In the genomic region with DNA sequence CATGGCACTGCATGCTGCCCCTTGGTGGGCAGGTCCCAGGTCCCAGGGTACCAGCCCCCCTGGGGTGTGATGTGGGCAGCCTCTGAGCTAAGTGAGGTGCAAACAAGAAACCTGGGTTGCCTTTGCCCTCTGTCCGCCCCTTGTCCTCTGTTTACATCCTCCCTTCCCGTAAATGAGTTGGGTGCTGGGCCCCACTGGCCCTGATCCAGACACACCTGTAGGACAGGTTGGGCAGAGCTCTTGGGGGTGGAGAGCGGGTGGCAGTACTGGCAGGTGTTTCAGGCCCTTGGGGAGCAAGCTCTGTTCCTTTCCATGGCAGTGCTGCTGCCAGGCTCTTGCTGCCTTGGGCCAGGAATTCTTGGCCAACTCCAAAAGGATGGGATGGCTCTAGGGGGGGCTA, we compare ENCODE assay signal across 14 cellular contexts. TPM values are rescaled to one million over a fixed set of nuclear protein-coding genes. Genes with fewer than 3 reads are reported as not detected.
A peak's percentile ranks its signal among the peaks of the same experiment; 100 is the strongest.
DNase-seq lines count a peak whose midpoint lies in the region; ATAC-seq and TF ChIP-seq lines count a peak whose summit lies in the region.
"Had no signal": no experiment of that assay in that cellular context is flagged by ENCODE, and none has a peak within 500 bp of the region (broad histone marks: within the 10 kb centered on the region; RNA-seq: fewer than 3 reads in every experiment).

No MANE protein-coding gene starts in this region.

- H3K4me1 Mint-ChIP-seq in naive thymus-derived CD8-positive, alpha-beta T cell = peaks cover 0 to 4% (median 0%) of the 10 kb centered on the region in 4 donors

- H3K27me3 ChIP-seq in Peyer's patch (no peaks in the 10 kb centered on the region), left lung (peaks cover 0 to 4% of the 10 kb centered on the region in 2 donors)
- H3K27me3 ChIP-seq: adrenal gland had no signal

- TF ChIP-seq CTCF in Peyer's patch (IDR thresholded peaks at IDR 0.05) = peak in 2 of 6 experiments; percentile 3 to 27
- TF ChIP-seq CTCF in left lung (IDR thresholded peaks at IDR 0.05) = no peak

- ATAC-seq in left lung = peak; percentile 79
- ATAC-seq in HG03442 (IDR thresholded peaks at IDR 0.05; ENCODE audit: unreplicated experiment) = no peak
- no peak for ATAC-seq in GM19324 (IDR thresholded peaks at IDR 0.05; ENCODE audit: low FRiP score, unreplicated experiment)
- ATAC-seq in naive thymus-derived CD8-positive, alpha-beta T cell = no peak

- H3K36me3 ChIP-seq in Peyer's patch (no peaks in the 10 kb centered on the region), left lung (no peaks in the 10 kb centered on the region)
- H3K36me3 ChIP-seq: adrenal gland had no signal

- no peaks in the 10 kb centered on the region for H3K36me3 Mint-ChIP-seq in naive thymus-derived CD8-positive, alpha-beta T cell

- H3K27me3 Mint-ChIP-seq in naive thymus-derived CD8-positive, alpha-beta T cell = peaks cover 3 to 13% (median 7%) of the 10 kb centered on the region in 5 donors

- intact Hi-C loops in left lung (cut with DNase I) = no loop called here

- peaks cover 0 to 29% (median 10%) of the 10 kb centered on the region in 4 donors for H3K4me1 ChIP-seq in Peyer's patch
- H3K4me1 ChIP-seq in left lung = peaks cover 0 to 4% of the 10 kb centered on the region in 2 donors
- H3K4me1 ChIP-seq: adrenal gland had no signal

- DNase-seq in SIG-M5 treated with dmso at 0.1 percent for 504 hours (lab: John Stamatoyannopoulos, UW; ENCODE audit: unreplicated experiment) (peak; percentile 89), SIG-M5 (lab: John Stamatoyannopoulos, UW) (no peak), Peyer's patch (peak in 2 of 3 donors; percentile 92), left lung (peak; percentile 84 to 88), EL (no peak)
- no peak for DNase-seq in naive thymus-derived CD8-positive, alpha-beta T cell
- DNase-seq: adrenal gland; effector CD4-positive, alpha-beta T cell; hippocampal formation; NK-92 treated with Interleukin-12 subunit alpha and Interleukin-12 subunit beta, amount 100 ng/mL, for 24 hours had no signal

- H3K9me3 ChIP-seq in Peyer's patch = no peaks in the 10 kb centered on the region
- H3K9me3 ChIP-seq in left lung = no peaks in the 10 kb centered on the region
- H3K9me3 ChIP-seq: adrenal gland had no signal

- POLR2A ChIA-PET in naive thymus-derived CD8-positive, alpha-beta T cell (lab: Charles Lee) = no interaction called here

- TF ChIP-seq POLR2A in Peyer's patch (IDR thresholded peaks at IDR 0.05) = peak; percentile 49 to 83

- H3K4me3 ChIP-seq in Peyer's patch = no peak overlapping the region
- no peak overlapping the region for H3K4me3 ChIP-seq in left lung
- H3K4me3 ChIP-seq: adrenal gland, skin epidermis had no signal

- H3K27ac Mint-ChIP-seq in naive thymus-derived CD8-positive, alpha-beta T cell = no peak overlapping the region
- H3K27ac Mint-ChIP-seq: T-helper 1 cell treated with Interleukin-12 subunit alpha and Interleukin-12 subunit beta and Interleukin-4 antibody, amounts not matched to agents 30 μg/mL and 1 μg/mL, for 36 hours had no signal

- H3K4me3 Mint-ChIP-seq in naive thymus-derived CD8-positive, alpha-beta T cell = no peak overlapping the region
- H3K4me3 Mint-ChIP-seq: T-helper 1 cell treated with Interleukin-12 subunit alpha and Interleukin-12 subunit beta and Interleukin-4 antibody, amounts not matched to agents 30 μg/mL and 1 μg/mL, for 36 hours had no signal

- H3K27ac ChIP-seq in Peyer's patch (peak overlapping the region in 3 of 4 donors; percentile 79 to 96 (median 94)), left lung (peak overlapping the region; percentile 64 to 77)
- H3K27ac ChIP-seq: adrenal gland had no signal

- H3K9me3 Mint-ChIP-seq in naive thymus-derived CD8-positive, alpha-beta T cell = no peaks in the 10 kb centered on the region
- H3K9me3 Mint-ChIP-seq: T-helper 1 cell treated with Interleukin-12 subunit alpha and Interleukin-12 subunit beta and Interleukin-4 antibody, amounts not matched to agents 30 μg/mL and 1 μg/mL, for 36 hours had no signal

RNA-seq across cellular contexts. Expression of gene ELF3, which starts 35.8 kb away (rescaled TPM):
- total RNA-seq in Peyer's patch (100 to 1,000 TPM; 497 to 741 (median 654) TPM), left lung (100 to 1,000 TPM in 1 of 2 donors, 10 to 100 TPM in 1; 77.6 to 146 TPM)
- total RNA-seq in naive thymus-derived CD8-positive, alpha-beta T cell = 1 to 10 TPM; 1.5 to 2.0 TPM
- polyA plus RNA-seq in naive thymus-derived CD8-positive, alpha-beta T cell = not detected

Comparison
In these comparisons a context has a peak if more than half of its experiments do, and no peak if none do; other contexts are left out.
1. DNase-seq: peak in SIG-M5 treated with dmso at 0.1 percent for 504 hours (single experiment), Peyer's patch (2 of 3) and left lung (2 of 2); none in SIG-M5 (single experiment), EL (single experiment) and naive thymus-derived CD8-positive, alpha-beta T cell (0 of 10).
2. RNA of gene ELF3, which starts 35.8 kb away (total RNA-seq): 497 to 741 TPM in Peyer's patch and 77.6 to 146 TPM in left lung; 1.5 to 2.0 TPM in naive thymus-derived CD8-positive, alpha-beta T cell; every median in the first group is over 10 times any median in the second.